16 cellular contexts compared by ENCODE assay signal in the genomic region with DNA sequence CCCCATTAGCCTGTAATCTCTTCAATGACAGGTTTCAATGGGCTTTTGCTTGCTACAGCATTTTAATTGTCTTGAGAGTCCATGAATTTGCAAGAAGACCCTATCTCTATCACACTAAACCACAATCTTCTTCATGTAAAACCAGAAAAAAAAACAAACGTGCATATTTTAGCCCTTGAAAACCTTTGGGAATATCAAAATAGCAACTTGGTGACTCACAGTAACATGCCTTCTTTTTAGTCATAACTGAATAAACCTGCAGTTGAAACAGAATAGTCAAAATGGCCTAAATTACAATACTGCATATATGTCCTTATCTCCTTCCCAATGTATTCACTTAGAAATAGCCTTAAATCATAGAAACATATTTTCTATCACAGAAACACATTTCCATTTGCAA.
A peak's percentile ranks its signal among the peaks of the same experiment; 100 is the strongest.
DNase-seq lines count a peak whose midpoint lies in the region; ATAC-seq, FAIRE-seq and TF ChIP-seq lines count a peak whose summit lies in the region.
"Had no signal": no experiment of that assay in that cellular context is flagged by ENCODE, and none has a peak within 500 bp of the region (broad histone marks: within the 10 kb centered on the region; RNA-seq: fewer than 3 reads in every experiment).

No MANE protein-coding gene starts in this region.

- ATAC-seq in HG03457 (IDR thresholded peaks at IDR 0.05; ENCODE audit: unreplicated experiment) = no peak
- no peak for ATAC-seq in GM18505 (IDR thresholded peaks at IDR 0.05; ENCODE audit: unreplicated experiment)
- ATAC-seq in stimulated activated naive CD8-positive, alpha-beta T cell treated with anti-CD3 and anti-CD28 coated beads, Interleukin-15, amount 100 ng/mL, for 72 hours = no peak
- ATAC-seq: CD8-positive, alpha-beta T cell had no signal

- DNase-seq in Caki2 (ENCODE audit: low read depth) = peak; percentile 47
- peak; percentile 81 for DNase-seq in RCC 7860 (ENCODE audit: low spot score)
- DNase-seq in epithelial cell of esophagus (ENCODE audit: low read depth) = peak; percentile 27
- no peak for DNase-seq in nephron progenitor cell
- DNase-seq in ovary = no peak
- no peak for DNase-seq in stimulated activated naive CD8-positive, alpha-beta T cell treated with anti-CD3 and anti-CD28 coated beads, Interleukin-15, amount 100 ng/mL, for 72 hours
- DNase-seq: activated naive CD8-positive, alpha-beta T cell treated with anti-CD3 and anti-CD28 coated beads for 36 hours; CD8-positive, alpha-beta T cell; hypothalamus; mesendoderm; MV-4-11; NCI-H446 treated with DMSO at 0.1 percent for 48 hours had no signal

- H3K4me3 ChIP-seq in epithelial cell of esophagus (ENCODE audit: low read length) (no peak overlapping the region), ovary (no peak overlapping the region)

- peak; percentile 94 for FAIRE-seq in RCC 7860 (lab: Jason Lieb, UNC)

- H3K4me1 ChIP-seq in ovary (ENCODE audit: insufficient read depth) = peaks cover 3% of the 10 kb centered on the region

- H3K27me3 ChIP-seq in ovary = no peaks in the 10 kb centered on the region

- H3K27ac Mint-ChIP-seq in nephron progenitor cell = peak overlapping the region; percentile 52
- H3K27ac Mint-ChIP-seq in stimulated activated naive CD8-positive, alpha-beta T cell treated with anti-CD3 and anti-CD28 coated beads, Interleukin-15, amount 100 ng/mL, for 72 hours = no peak overlapping the region
- H3K27ac Mint-ChIP-seq: activated naive CD8-positive, alpha-beta T cell treated with anti-CD3 and anti-CD28 coated beads for 36 hours; CD8-positive, alpha-beta T cell had no signal

- intact Hi-C loops in ovary (cut with DNase I) = no loop called here

- in situ Hi-C loops in Caki2 (cut with HindIII; ENCODE audit: low pct_unique_long_range_greater_than_20kb, low sequenced_read_pairs) = no loop called here

- H3K36me3 Mint-ChIP-seq in nephron progenitor cell (ENCODE audit: low read depth) = peaks cover 9% of the 10 kb centered on the region
- H3K36me3 Mint-ChIP-seq: activated naive CD8-positive, alpha-beta T cell treated with anti-CD3 and anti-CD28 coated beads for 36 hours; CD8-positive, alpha-beta T cell had no signal

- H3K27ac ChIP-seq in ovary = no peak overlapping the region
- H3K27ac ChIP-seq: HL-60, VCaP had no signal

- TF ChIP-seq CTCF in epithelial cell of esophagus (IDR thresholded peaks at IDR 0.05; ENCODE audit: insufficient read depth, low read depth, low read length, missing control alignments) = no peak
- TF ChIP-seq CTCF in nephron progenitor cell (IDR thresholded peaks at IDR 0.05) = no peak
- TF ChIP-seq CTCF in ovary (IDR thresholded peaks at IDR 0.05) = no peak

- H3K4me1 Mint-ChIP-seq in nephron progenitor cell = peaks cover 28% of the 10 kb centered on the region
- H3K4me1 Mint-ChIP-seq in stimulated activated naive CD8-positive, alpha-beta T cell treated with anti-CD3 and anti-CD28 coated beads, Interleukin-15, amount 100 ng/mL, for 72 hours = no peaks in the 10 kb centered on the region
- H3K4me1 Mint-ChIP-seq: activated naive CD8-positive, alpha-beta T cell treated with anti-CD3 and anti-CD28 coated beads for 36 hours had no signal

- H3K27me3 Mint-ChIP-seq in nephron progenitor cell (ENCODE audit: low read depth, poor library complexity) = peaks cover 4% of the 10 kb centered on the region
- no peaks in the 10 kb centered on the region for H3K27me3 Mint-ChIP-seq in stimulated activated naive CD8-positive, alpha-beta T cell treated with anti-CD3 and anti-CD28 coated beads, Interleukin-15, amount 100 ng/mL, for 72 hours

- no peaks in the 10 kb centered on the region for H3K9me3 Mint-ChIP-seq in nephron progenitor cell
- H3K9me3 Mint-ChIP-seq in stimulated activated naive CD8-positive, alpha-beta T cell treated with anti-CD3 and anti-CD28 coated beads, Interleukin-15, amount 100 ng/mL, for 72 hours = peaks cover 0 to 5% of the 10 kb centered on the region in 2 donors
- H3K9me3 Mint-ChIP-seq: activated naive CD8-positive, alpha-beta T cell treated with anti-CD3 and anti-CD28 coated beads for 36 hours; CD8-positive, alpha-beta T cell had no signal

- no peaks in the 10 kb centered on the region for H3K9me3 ChIP-seq in ovary

- TF ChIP-seq EP300 in ovary (IDR thresholded peaks at IDR 0.05) = no peak

- TF ChIP-seq POLR2A in GM18505 (IDR thresholded peaks at IDR 0.05; ENCODE audit: borderline replicate concordance, extremely low read depth, insufficient read depth, insufficient read length) (no peak), ovary (IDR thresholded peaks at IDR 0.05) (no peak)

- H3K4me3 Mint-ChIP-seq in nephron progenitor cell = no peak overlapping the region
- no peak overlapping the region for H3K4me3 Mint-ChIP-seq in stimulated activated naive CD8-positive, alpha-beta T cell treated with anti-CD3 and anti-CD28 coated beads, Interleukin-15, amount 100 ng/mL, for 72 hours
- H3K4me3 Mint-ChIP-seq: activated naive CD8-positive, alpha-beta T cell treated with anti-CD3 and anti-CD28 coated beads for 36 hours; CD8-positive, alpha-beta T cell had no signal

- 3 to 8% (median 6%) methylated on average over 1 of the region's 1 CpG for WGBS in ovary, 3 donors

- no peaks in the 10 kb centered on the region for H3K36me3 ChIP-seq in ovary

Comparison
In these comparisons a context has a peak if more than half of its experiments do, and no peak if none do; other contexts are left out.
1. DNase-seq: peak in Caki2 (single experiment), RCC 7860 (single experiment) and epithelial cell of esophagus (single experiment); none in nephron progenitor cell (single experiment), ovary (0 of 5) and stimulated activated naive CD8-positive, alpha-beta T cell treated with anti-CD3 and anti-CD28 coated beads, Interleukin-15, amount 100 ng/mL, for 72 hours (0 of 2).